In genomic region chr7:157000741-157001653, GRCh38 we compare ENCODE assay signal across 1 cellular context.
A peak's percentile ranks its signal among the peaks of the same experiment; 100 is the strongest.
TF ChIP-seq lines count a peak whose summit lies in the region.

No MANE protein-coding gene starts in this region.

TF ChIP-seq in K562, 482 proteins besides CTCF, POLR2A, EP300 and RAD21 (continued from another document and continues in another):
- TF ChIP-seq SIX5 (IDR thresholded peaks at IDR 0.05; ENCODE audit: borderline replicate concordance in 1 of 2, insufficient read depth in 1 of 2, low read depth in 1 of 2, low read length in 2 of 2) (no peak), ZNF212 (CRISPR knock-in tag; IDR thresholded peaks at IDR 0.05) (no peak), PTRF (tag; IDR thresholded peaks at IDR 0.05) (no peak), ZNF445 (CRISPR knock-in tag; IDR thresholded peaks at IDR 0.05; ENCODE audit: low read depth) (no peak), CREB1 (IDR thresholded peaks at IDR 0.05) (no peak), CREB1 (CRISPR knock-in tag; IDR thresholded peaks at IDR 0.05) (no peak), CEBPG (CRISPR knock-in tag; IDR thresholded peaks at IDR 0.05) (peak; percentile 84), CEBPG (tag; conservative IDR thresholded peaks at IDR 0.05 in 1 of 2, IDR thresholded peaks at IDR 0.05 in 1 of 2) (peak; percentile 80 to 83), CBFA2T2 (conservative IDR thresholded peaks at IDR 0.05) (no peak), PURB (CRISPR knock-in tag; IDR thresholded peaks at IDR 0.05; ENCODE audit: low read depth) (no peak), SNRNP70 (optimal IDR thresholded peaks at IDR 0.05; ENCODE audit: low read depth, low read length) (no peak), CBX8 (IDR thresholded peaks at IDR 0.05; ENCODE audit: borderline replicate concordance, extremely low read depth, low read depth, low read length, poor library complexity, severe bottlenecking) (no peak), HDAC2 (IDR thresholded peaks at IDR 0.05) (no peak), TRIM25 (IDR thresholded peaks at IDR 0.05; ENCODE audit: borderline replicate concordance) (no peak), HNRNPK (IDR thresholded peaks at IDR 0.05; ENCODE audit: low read depth, low read length, poor library complexity, severe bottlenecking) (no peak), MEF2D (tag; conservative IDR thresholded peaks at IDR 0.05; ENCODE audit: low read depth) (no peak), ZBTB8A (IDR thresholded peaks at IDR 0.05; ENCODE audit: partially characterized antibody) (no peak), ARID2 (IDR thresholded peaks at IDR 0.05) (no peak), MAFF (IDR thresholded peaks at IDR 0.05; ENCODE audit: low read length) (no peak), TCF3 (CRISPR knock-in tag; IDR thresholded peaks at IDR 0.05) (no peak), HMGXB4 (CRISPR knock-in tag; IDR thresholded peaks at IDR 0.05) (no peak), PTTG1 (tag; IDR thresholded peaks at IDR 0.05; ENCODE audit: low read depth) (no peak), STAT5A (IDR thresholded peaks at IDR 0.05; ENCODE audit: borderline replicate concordance, low read length) (no peak), MEF2A (IDR thresholded peaks at IDR 0.05; ENCODE audit: control insufficient read depth, low read depth, low read length) (no peak), C11orf30 (IDR thresholded peaks at IDR 0.05; ENCODE audit: low read depth) (no peak), E2F1 (CRISPR knock-in tag; IDR thresholded peaks at IDR 0.05) (no peak), CTCFL (IDR thresholded peaks at IDR 0.05; ENCODE audit: borderline replicate concordance, insufficient read depth, low read depth, low read length, poor library complexity, severe bottlenecking) (no peak), ZNF717 (CRISPR knock-in tag; IDR thresholded peaks at IDR 0.05) (no peak), POLR2B (IDR thresholded peaks at IDR 0.05; ENCODE audit: low read depth, partially characterized antibody) (no peak), PATZ1 (CRISPR knock-in tag; IDR thresholded peaks at IDR 0.05; ENCODE audit: borderline replicate concordance) (no peak), HNRNPLL (IDR thresholded peaks at IDR 0.05; ENCODE audit: low read depth, low read length, poor library complexity, severe bottlenecking) (no peak), MTF1 (CRISPR knock-in tag; IDR thresholded peaks at IDR 0.05; ENCODE audit: borderline replicate concordance) (no peak), RBM25 (IDR thresholded peaks at IDR 0.05; ENCODE audit: low read depth, low read length, severe bottlenecking) (no peak), RBM15 (IDR thresholded peaks at IDR 0.05; ENCODE audit: insufficient read depth, low read length) (no peak), POLR3G (IDR thresholded peaks at IDR 0.05; ENCODE audit: extremely low read depth, insufficient read length, insufficient replicate concordance) (no peak), ZKSCAN3 (CRISPR knock-in tag; IDR thresholded peaks at IDR 0.05) (no peak), NBN (IDR thresholded peaks at IDR 0.05; ENCODE audit: low read depth) (0 out of 2 replicates have a peak, but pooled peaks have one; percentile 71), SPI1 (IDR thresholded peaks at IDR 0.05; ENCODE audit: borderline replicate concordance, low read depth, low read length) (no peak), PKNOX1 (IDR thresholded peaks at IDR 0.05) (no peak), EP400 (IDR thresholded peaks at IDR 0.05) (peak; percentile 71), ATF4 (CRISPR knock-in tag; IDR thresholded peaks at IDR 0.05) (peak; percentile 38; the same call in 1 of the 2 replicates), ZNF232 (CRISPR knock-in tag; IDR thresholded peaks at IDR 0.05) (no peak), TRIM24 (IDR thresholded peaks at IDR 0.05) (0 out of 4 replicates have a peak, but pooled peaks of 1 of the 2 experiments have one; percentile 24), KLF10 (CRISPR knock-in tag; IDR thresholded peaks at IDR 0.05) (no peak)
- TF ChIP-seq, protein P1, sequence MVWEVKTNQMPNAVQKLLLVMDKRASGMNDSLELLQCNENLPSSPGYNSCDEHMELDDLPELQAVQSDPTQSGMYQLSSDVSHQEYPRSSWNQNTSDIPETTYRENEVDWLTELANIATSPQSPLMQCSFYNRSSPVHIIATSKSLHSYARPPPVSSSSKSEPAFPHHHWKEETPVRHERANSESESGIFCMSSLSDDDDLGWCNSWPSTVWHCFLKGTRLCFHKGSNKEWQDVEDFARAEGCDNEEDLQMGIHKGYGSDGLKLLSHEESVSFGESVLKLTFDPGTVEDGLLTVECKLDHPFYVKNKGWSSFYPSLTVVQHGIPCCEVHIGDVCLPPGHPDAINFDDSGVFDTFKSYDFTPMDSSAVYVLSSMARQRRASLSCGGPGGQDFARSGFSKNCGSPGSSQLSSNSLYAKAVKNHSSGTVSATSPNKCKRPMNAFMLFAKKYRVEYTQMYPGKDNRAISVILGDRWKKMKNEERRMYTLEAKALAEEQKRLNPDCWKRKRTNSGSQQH (CRISPR knock-in tag; IDR thresholded peaks at IDR 0.05): 0 out of 2 replicates have a peak, but pooled peaks have one; percentile 17
- TF ChIP-seq, protein P2, sequence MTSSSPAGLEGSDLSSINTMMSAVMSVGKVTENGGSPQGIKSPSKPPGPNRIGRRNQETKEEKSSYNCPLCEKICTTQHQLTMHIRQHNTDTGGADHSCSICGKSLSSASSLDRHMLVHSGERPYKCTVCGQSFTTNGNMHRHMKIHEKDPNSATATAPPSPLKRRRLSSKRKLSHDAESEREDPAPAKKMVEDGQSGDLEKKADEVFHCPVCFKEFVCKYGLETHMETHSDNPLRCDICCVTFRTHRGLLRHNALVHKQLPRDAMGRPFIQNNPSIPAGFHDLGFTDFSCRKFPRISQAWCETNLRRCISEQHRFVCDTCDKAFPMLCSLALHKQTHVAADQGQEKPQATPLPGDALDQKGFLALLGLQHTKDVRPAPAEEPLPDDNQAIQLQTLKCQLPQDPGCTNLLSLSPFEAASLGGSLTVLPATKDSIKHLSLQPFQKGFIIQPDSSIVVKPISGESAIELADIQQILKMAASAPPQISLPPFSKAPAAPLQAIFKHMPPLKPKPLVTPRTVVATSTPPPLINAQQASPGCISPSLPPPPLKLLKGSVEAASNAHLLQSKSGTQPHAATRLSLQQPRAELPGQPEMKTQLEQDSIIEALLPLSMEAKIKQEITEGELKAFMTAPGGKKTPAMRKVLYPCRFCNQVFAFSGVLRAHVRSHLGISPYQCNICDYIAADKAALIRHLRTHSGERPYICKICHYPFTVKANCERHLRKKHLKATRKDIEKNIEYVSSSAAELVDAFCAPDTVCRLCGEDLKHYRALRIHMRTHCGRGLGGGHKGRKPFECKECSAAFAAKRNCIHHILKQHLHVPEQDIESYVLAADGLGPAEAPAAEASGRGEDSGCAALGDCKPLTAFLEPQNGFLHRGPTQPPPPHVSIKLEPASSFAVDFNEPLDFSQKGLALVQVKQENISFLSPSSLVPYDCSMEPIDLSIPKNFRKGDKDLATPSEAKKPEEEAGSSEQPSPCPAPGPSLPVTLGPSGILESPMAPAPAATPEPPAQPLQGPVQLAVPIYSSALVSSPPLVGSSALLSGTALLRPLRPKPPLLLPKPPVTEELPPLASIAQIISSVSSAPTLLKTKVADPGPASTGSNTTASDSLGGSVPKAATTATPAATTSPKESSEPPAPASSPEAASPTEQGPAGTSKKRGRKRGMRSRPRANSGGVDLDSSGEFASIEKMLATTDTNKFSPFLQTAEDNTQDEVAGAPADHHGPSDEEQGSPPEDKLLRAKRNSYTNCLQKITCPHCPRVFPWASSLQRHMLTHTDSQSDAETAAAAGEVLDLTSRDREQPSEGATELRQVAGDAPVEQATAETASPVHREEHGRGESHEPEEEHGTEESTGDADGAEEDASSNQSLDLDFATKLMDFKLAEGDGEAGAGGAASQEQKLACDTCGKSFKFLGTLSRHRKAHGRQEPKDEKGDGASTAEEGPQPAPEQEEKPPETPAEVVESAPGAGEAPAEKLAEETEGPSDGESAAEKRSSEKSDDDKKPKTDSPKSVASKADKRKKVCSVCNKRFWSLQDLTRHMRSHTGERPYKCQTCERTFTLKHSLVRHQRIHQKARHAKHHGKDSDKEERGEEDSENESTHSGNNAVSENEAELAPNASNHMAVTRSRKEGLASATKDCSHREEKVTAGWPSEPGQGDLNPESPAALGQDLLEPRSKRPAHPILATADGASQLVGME (CRISPR knock-in tag; IDR thresholded peaks at IDR 0.05): no peak
- TF ChIP-seq, protein P3, sequence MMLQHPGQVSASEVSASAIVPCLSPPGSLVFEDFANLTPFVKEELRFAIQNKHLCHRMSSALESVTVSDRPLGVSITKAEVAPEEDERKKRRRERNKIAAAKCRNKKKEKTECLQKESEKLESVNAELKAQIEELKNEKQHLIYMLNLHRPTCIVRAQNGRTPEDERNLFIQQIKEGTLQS (IDR thresholded peaks at IDR 0.05): peak; percentile 67; the same call in 1 of the 2 replicates
- TF ChIP-seq, protein P3 (CRISPR knock-in tag; conservative IDR thresholded peaks at IDR 0.05): no peak
